Comparison of ENCODE assay signal across 1 cellular context in the genomic region with DNA sequence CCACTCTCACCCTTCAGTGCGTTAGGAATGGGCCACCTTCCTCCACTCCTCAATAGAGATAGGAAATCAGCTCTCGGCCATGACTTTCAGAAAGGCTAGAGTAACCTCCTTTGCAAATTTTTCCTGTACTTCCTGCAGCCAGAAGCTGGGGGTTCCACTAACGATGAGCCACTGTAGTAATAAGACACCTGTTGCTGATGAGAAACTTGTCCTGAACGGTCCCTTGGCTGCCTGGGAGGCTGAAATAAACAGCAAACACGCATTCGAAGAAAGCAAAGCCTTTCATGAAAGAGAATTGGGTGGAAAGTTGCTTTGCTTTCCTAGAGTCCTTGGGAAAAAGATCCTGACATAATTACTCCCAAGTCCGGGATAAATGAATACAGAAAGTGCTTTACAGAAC.
TF ChIP-seq lines count a peak whose summit lies in the region.

No MANE protein-coding gene starts in this region.

TF ChIP-seq in GM23338, 12 proteins besides CTCF, POLR2A, EP300 and RAD21 (continued from another document):
- TF ChIP-seq, protein P1, sequence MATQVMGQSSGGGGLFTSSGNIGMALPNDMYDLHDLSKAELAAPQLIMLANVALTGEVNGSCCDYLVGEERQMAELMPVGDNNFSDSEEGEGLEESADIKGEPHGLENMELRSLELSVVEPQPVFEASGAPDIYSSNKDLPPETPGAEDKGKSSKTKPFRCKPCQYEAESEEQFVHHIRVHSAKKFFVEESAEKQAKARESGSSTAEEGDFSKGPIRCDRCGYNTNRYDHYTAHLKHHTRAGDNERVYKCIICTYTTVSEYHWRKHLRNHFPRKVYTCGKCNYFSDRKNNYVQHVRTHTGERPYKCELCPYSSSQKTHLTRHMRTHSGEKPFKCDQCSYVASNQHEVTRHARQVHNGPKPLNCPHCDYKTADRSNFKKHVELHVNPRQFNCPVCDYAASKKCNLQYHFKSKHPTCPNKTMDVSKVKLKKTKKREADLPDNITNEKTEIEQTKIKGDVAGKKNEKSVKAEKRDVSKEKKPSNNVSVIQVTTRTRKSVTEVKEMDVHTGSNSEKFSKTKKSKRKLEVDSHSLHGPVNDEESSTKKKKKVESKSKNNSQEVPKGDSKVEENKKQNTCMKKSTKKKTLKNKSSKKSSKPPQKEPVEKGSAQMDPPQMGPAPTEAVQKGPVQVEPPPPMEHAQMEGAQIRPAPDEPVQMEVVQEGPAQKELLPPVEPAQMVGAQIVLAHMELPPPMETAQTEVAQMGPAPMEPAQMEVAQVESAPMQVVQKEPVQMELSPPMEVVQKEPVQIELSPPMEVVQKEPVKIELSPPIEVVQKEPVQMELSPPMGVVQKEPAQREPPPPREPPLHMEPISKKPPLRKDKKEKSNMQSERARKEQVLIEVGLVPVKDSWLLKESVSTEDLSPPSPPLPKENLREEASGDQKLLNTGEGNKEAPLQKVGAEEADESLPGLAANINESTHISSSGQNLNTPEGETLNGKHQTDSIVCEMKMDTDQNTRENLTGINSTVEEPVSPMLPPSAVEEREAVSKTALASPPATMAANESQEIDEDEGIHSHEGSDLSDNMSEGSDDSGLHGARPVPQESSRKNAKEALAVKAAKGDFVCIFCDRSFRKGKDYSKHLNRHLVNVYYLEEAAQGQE (IDR thresholded peaks at IDR 0.05; ENCODE audit: unreplicated experiment) = no peak
- TF ChIP-seq EZH2phosphoT487 (IDR thresholded peaks at IDR 0.05; ENCODE audit: unreplicated experiment) (no peak), CREB1 (CRISPR knock-in tag; IDR thresholded peaks at IDR 0.05; ENCODE audit: low read depth) (no peak), NANOG (IDR thresholded peaks at IDR 0.05; ENCODE audit: borderline replicate concordance) (no peak), ZNF114 (CRISPR knock-in tag; IDR thresholded peaks at IDR 0.05) (no peak), STAT1 (IDR thresholded peaks at IDR 0.05; ENCODE audit: unreplicated experiment) (no peak), POLR2AphosphoS5 (IDR thresholded peaks at IDR 0.05; ENCODE audit: low read depth) (no peak), EZH2 (IDR thresholded peaks at IDR 0.05; ENCODE audit: low read depth, unreplicated experiment) (no peak), ZNF331 (CRISPR knock-in tag; IDR thresholded peaks at IDR 0.05; ENCODE audit: low read depth) (no peak)
- TF ChIP-seq, protein P2, sequence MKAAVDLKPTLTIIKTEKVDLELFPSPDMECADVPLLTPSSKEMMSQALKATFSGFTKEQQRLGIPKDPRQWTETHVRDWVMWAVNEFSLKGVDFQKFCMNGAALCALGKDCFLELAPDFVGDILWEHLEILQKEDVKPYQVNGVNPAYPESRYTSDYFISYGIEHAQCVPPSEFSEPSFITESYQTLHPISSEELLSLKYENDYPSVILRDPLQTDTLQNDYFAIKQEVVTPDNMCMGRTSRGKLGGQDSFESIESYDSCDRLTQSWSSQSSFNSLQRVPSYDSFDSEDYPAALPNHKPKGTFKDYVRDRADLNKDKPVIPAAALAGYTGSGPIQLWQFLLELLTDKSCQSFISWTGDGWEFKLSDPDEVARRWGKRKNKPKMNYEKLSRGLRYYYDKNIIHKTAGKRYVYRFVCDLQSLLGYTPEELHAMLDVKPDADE (IDR thresholded peaks at IDR 0.05) = no peak
- TF ChIP-seq, protein P3, sequence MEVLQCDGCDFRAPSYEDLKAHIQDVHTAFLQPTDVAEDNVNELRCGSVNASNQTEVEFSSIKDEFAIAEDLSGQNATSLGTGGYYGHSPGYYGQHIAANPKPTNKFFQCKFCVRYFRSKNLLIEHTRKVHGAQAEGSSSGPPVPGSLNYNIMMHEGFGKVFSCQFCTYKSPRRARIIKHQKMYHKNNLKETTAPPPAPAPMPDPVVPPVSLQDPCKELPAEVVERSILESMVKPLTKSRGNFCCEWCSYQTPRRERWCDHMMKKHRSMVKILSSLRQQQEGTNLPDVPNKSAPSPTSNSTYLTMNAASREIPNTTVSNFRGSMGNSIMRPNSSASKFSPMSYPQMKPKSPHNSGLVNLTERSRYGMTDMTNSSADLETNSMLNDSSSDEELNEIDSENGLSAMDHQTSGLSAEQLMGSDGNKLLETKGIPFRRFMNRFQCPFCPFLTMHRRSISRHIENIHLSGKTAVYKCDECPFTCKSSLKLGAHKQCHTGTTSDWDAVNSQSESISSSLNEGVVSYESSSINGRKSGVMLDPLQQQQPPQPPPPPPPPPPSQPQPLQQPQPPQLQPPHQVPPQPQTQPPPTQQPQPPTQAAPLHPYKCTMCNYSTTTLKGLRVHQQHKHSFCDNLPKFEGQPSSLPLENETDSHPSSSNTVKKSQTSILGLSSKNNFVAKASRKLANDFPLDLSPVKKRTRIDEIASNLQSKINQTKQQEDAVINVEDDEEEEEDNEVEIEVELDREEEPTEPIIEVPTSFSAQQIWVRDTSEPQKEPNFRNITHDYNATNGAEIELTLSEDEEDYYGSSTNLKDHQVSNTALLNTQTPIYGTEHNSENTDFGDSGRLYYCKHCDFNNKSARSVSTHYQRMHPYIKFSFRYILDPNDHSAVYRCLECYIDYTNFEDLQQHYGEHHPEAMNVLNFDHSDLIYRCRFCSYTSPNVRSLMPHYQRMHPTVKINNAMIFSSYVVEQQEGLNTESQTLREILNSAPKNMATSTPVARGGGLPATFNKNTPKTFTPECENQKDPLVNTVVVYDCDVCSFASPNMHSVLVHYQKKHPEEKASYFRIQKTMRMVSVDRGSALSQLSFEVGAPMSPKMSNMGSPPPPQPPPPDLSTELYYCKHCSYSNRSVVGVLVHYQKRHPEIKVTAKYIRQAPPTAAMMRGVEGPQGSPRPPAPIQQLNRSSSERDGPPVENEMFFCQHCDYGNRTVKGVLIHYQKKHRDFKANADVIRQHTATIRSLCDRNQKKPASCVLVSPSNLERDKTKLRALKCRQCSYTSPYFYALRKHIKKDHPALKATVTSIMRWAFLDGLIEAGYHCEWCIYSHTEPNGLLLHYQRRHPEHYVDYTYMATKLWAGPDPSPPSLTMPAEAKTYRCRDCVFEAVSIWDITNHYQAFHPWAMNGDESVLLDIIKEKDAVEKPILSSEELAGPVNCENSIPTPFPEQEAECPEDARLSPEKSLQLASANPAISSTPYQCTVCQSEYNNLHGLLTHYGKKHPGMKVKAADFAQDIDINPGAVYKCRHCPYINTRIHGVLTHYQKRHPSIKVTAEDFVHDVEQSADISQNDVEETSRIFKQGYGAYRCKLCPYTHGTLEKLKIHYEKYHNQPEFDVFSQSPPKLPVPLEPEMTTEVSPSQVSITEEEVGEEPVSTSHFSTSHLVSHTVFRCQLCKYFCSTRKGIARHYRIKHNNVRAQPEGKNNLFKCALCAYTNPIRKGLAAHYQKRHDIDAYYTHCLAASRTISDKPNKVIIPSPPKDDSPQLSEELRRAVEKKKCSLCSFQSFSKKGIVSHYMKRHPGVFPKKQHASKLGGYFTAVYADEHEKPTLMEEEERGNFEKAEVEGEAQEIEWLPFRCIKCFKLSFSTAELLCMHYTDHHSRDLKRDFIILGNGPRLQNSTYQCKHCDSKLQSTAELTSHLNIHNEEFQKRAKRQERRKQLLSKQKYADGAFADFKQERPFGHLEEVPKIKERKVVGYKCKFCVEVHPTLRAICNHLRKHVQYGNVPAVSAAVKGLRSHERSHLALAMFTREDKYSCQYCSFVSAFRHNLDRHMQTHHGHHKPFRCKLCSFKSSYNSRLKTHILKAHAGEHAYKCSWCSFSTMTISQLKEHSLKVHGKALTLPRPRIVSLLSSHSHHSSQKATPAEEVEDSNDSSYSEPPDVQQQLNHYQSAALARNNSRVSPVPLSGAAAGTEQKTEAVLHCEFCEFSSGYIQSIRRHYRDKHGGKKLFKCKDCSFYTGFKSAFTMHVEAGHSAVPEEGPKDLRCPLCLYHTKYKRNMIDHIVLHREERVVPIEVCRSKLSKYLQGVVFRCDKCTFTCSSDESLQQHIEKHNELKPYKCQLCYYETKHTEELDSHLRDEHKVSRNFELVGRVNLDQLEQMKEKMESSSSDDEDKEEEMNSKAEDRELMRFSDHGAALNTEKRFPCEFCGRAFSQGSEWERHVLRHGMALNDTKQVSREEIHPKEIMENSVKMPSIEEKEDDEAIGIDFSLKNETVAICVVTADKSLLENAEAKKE (CRISPR knock-in tag; IDR thresholded peaks at IDR 0.05) = no peak
